ENCODE assay signal across 1 cellular context in genomic region chr15:58875343-58875742, GRCh38.
TF ChIP-seq lines count a peak whose summit lies in the region.

No MANE protein-coding gene starts in this region.

TF ChIP-seq in GM23338, 12 proteins besides CTCF, POLR2A, EP300 and RAD21 (continued from another document):
- TF ChIP-seq ZNF462 (CRISPR knock-in tag; IDR thresholded peaks at IDR 0.05) (no peak), STAT1 (IDR thresholded peaks at IDR 0.05; ENCODE audit: unreplicated experiment) (no peak), ZNF331 (CRISPR knock-in tag; IDR thresholded peaks at IDR 0.05; ENCODE audit: low read depth) (no peak), POLR2AphosphoS5 (IDR thresholded peaks at IDR 0.05; ENCODE audit: low read depth) (no peak), CREB1 (CRISPR knock-in tag; IDR thresholded peaks at IDR 0.05; ENCODE audit: low read depth) (no peak), EZH2phosphoT487 (IDR thresholded peaks at IDR 0.05; ENCODE audit: unreplicated experiment) (no peak), EZH2 (IDR thresholded peaks at IDR 0.05; ENCODE audit: low read depth, unreplicated experiment) (no peak), ZNF114 (CRISPR knock-in tag; IDR thresholded peaks at IDR 0.05) (no peak), ETS1 (IDR thresholded peaks at IDR 0.05) (no peak), JUNB (IDR thresholded peaks at IDR 0.05; ENCODE audit: unreplicated experiment) (no peak)
- TF ChIP-seq, protein P1, sequence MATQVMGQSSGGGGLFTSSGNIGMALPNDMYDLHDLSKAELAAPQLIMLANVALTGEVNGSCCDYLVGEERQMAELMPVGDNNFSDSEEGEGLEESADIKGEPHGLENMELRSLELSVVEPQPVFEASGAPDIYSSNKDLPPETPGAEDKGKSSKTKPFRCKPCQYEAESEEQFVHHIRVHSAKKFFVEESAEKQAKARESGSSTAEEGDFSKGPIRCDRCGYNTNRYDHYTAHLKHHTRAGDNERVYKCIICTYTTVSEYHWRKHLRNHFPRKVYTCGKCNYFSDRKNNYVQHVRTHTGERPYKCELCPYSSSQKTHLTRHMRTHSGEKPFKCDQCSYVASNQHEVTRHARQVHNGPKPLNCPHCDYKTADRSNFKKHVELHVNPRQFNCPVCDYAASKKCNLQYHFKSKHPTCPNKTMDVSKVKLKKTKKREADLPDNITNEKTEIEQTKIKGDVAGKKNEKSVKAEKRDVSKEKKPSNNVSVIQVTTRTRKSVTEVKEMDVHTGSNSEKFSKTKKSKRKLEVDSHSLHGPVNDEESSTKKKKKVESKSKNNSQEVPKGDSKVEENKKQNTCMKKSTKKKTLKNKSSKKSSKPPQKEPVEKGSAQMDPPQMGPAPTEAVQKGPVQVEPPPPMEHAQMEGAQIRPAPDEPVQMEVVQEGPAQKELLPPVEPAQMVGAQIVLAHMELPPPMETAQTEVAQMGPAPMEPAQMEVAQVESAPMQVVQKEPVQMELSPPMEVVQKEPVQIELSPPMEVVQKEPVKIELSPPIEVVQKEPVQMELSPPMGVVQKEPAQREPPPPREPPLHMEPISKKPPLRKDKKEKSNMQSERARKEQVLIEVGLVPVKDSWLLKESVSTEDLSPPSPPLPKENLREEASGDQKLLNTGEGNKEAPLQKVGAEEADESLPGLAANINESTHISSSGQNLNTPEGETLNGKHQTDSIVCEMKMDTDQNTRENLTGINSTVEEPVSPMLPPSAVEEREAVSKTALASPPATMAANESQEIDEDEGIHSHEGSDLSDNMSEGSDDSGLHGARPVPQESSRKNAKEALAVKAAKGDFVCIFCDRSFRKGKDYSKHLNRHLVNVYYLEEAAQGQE (IDR thresholded peaks at IDR 0.05; ENCODE audit: unreplicated experiment) = no peak
